ENCODE assay signal across 8 cellular contexts in genomic region chr2:127525692-127526141, GRCh38. TPM values are rescaled to one million over a fixed set of nuclear protein-coding genes. Genes with fewer than 3 reads are reported as not detected.
DNase-seq lines count a peak whose midpoint lies in the region; ATAC-seq and TF ChIP-seq lines count a peak whose summit lies in the region.

No MANE protein-coding gene starts in this region.

- no peak for ATAC-seq in activated CD8-positive, alpha-beta T cell treated with anti-CD3 and anti-CD28 coated beads, Interleukin-2, amount 10 ng/mL, durations not matched to agents 7 days and 5 days
- ATAC-seq in foreskin keratinocyte, result peak; percentile 4

- H3K9me3 Mint-ChIP-seq in activated CD8-positive, alpha-beta T cell treated with anti-CD3 and anti-CD28 coated beads, Interleukin-2, amount 10 ng/mL, durations not matched to agents 7 days and 5 days (ENCODE audit: insufficient read depth), result no peaks in the 10 kb centered on the region
- H3K9me3 Mint-ChIP-seq in progenitor cell of endocrine pancreas (ENCODE audit: low read depth), result peaks cover 3% of the 10 kb centered on the region

- H3K27me3 ChIP-seq in HUES48 (ENCODE audit: control insufficient read depth, insufficient read depth, low read length) (no peaks in the 10 kb centered on the region), foreskin keratinocyte (no peaks in the 10 kb centered on the region)

- CTCF ChIA-PET in activated CD8-positive, alpha-beta T cell treated with anti-CD3 and anti-CD28 coated beads, Interleukin-2, amount 10 ng/mL, durations not matched to agents 7 days and 5 days (lab: Charles Lee), result interaction anchor here (0.6 to 1.9 kb wide), 4 partner anchors 11 to 441 kb away, joined by 3 to 8 read pairs (median 7); partner anchors contain the start of gene MYO7B

- peaks cover 15% of the 10 kb centered on the region; the same call in 1 of the 2 replicates for H3K4me1 ChIP-seq in ES-I3 (ENCODE audit: insufficient read depth, low read length)
- peaks cover 16% of the 10 kb centered on the region for H3K4me1 ChIP-seq in HUES48 (ENCODE audit: control insufficient read depth, insufficient read depth, low read length)
- H3K4me1 ChIP-seq in foreskin keratinocyte, result peaks cover 4% of the 10 kb centered on the region

- H3K36me3 ChIP-seq in ES-I3 (ENCODE audit: insufficient read depth, low read length) (peaks cover 9% of the 10 kb centered on the region; the same call in 1 of the 2 replicates), HUES48 (ENCODE audit: control insufficient read depth, insufficient read depth, low read length) (peaks cover 34% of the 10 kb centered on the region)

- no peaks in the 10 kb centered on the region for H3K9me3 ChIP-seq in ES-I3 (ENCODE audit: control insufficient read depth, insufficient read depth, low read length)
- no peaks in the 10 kb centered on the region for H3K9me3 ChIP-seq in HUES48 (ENCODE audit: control insufficient read depth, insufficient read depth, low read length)

- H3K27ac Mint-ChIP-seq in activated CD8-positive, alpha-beta T cell treated with anti-CD3 and anti-CD28 coated beads, Interleukin-2, amount 10 ng/mL, durations not matched to agents 7 days and 5 days, result peak overlapping the region; percentile 96
- peak overlapping the region; percentile 99 for H3K27ac Mint-ChIP-seq in progenitor cell of endocrine pancreas

- TF ChIP-seq CTCF in foreskin keratinocyte (conservative IDR thresholded peaks at IDR 0.05) (no peak), progenitor cell of endocrine pancreas (IDR thresholded peaks at IDR 0.05; ENCODE audit: unreplicated experiment) (no peak)

- POLR2A ChIA-PET in activated CD8-positive, alpha-beta T cell treated with anti-CD3 and anti-CD28 coated beads, Interleukin-2, amount 10 ng/mL, durations not matched to agents 7 days and 5 days (lab: Charles Lee), result interaction anchor here (0.6 to 2.3 kb wide), 4 partner anchors 17 to 565 kb away, joined by 3 to 16 read pairs (median 4); partner anchors contain the start of gene UGGT1

- peak; percentile 39 for DNase-seq in activated CD8-positive, alpha-beta T cell treated with anti-CD3 and anti-CD28 coated beads, Interleukin-2, amount 10 ng/mL, durations not matched to agents 7 days and 5 days
- DNase-seq in foreskin keratinocyte (peak in 1 of 2 donors; percentile 55), progenitor cell of endocrine pancreas (ENCODE audit: low spot score, unreplicated experiment) (no peak), DMS153 (lab: John Stamatoyannopoulos, UW) (no peak), OCI-M2 (lab: John Stamatoyannopoulos, UW; ENCODE audit: unreplicated experiment) (no peak)
- no peak for DNase-seq in activated CD4-positive, CD25-positive, alpha-beta regulatory T cell treated with anti-CD3 and anti-CD28 coated beads, Interleukin-2, amount 50 U/mL, for 72 hours

- H3K27me3 Mint-ChIP-seq in activated CD8-positive, alpha-beta T cell treated with anti-CD3 and anti-CD28 coated beads, Interleukin-2, amount 10 ng/mL, durations not matched to agents 7 days and 5 days (ENCODE audit: low read depth), result peaks cover 7% of the 10 kb centered on the region
- H3K27me3 Mint-ChIP-seq in progenitor cell of endocrine pancreas, result no peaks in the 10 kb centered on the region

- H3K4me3 Mint-ChIP-seq in activated CD8-positive, alpha-beta T cell treated with anti-CD3 and anti-CD28 coated beads, Interleukin-2, amount 10 ng/mL, durations not matched to agents 7 days and 5 days, result peak overlapping the region; percentile 95
- peak overlapping the region; percentile 87 for H3K4me3 Mint-ChIP-seq in progenitor cell of endocrine pancreas (ENCODE audit: low read depth)

- H3K27ac ChIP-seq in HUES48 (ENCODE audit: low read depth, low read length) (peak overlapping the region; percentile 99), foreskin keratinocyte (peak overlapping the region; percentile 96)

- H3K9ac ChIP-seq in ES-I3 (ENCODE audit: low read depth, low read length), result peak overlapping the region; percentile 89
- H3K9ac ChIP-seq in HUES48 (ENCODE audit: low read depth, low read length), result peak overlapping the region; percentile 95

- peaks cover 26% of the 10 kb centered on the region for H3K4me1 Mint-ChIP-seq in activated CD8-positive, alpha-beta T cell treated with anti-CD3 and anti-CD28 coated beads, Interleukin-2, amount 10 ng/mL, durations not matched to agents 7 days and 5 days (ENCODE audit: low read depth)
- H3K4me1 Mint-ChIP-seq in progenitor cell of endocrine pancreas (ENCODE audit: low read depth), result peaks cover 18% of the 10 kb centered on the region

- peaks cover 24% of the 10 kb centered on the region for H3K36me3 Mint-ChIP-seq in activated CD8-positive, alpha-beta T cell treated with anti-CD3 and anti-CD28 coated beads, Interleukin-2, amount 10 ng/mL, durations not matched to agents 7 days and 5 days (ENCODE audit: low read depth)
- peaks cover 6% of the 10 kb centered on the region for H3K36me3 Mint-ChIP-seq in progenitor cell of endocrine pancreas (ENCODE audit: insufficient read depth)

- peak overlapping the region; percentile 80 for H3K4me3 ChIP-seq in HUES48 (ENCODE audit: low read depth, low read length)

RNA-seq across cellular contexts. Expression of gene IWS1, which starts 0.6 kb away (rescaled TPM):
- total RNA-seq in activated CD8-positive, alpha-beta T cell treated with anti-CD3 and anti-CD28 coated beads, Interleukin-2, amount 10 ng/mL, durations not matched to agents 7 days and 5 days, result 10 to 100 TPM; 48.4 to 53.3 TPM
- total RNA-seq in foreskin keratinocyte (51.0 and 56.5 TPM in 2 replicates), progenitor cell of endocrine pancreas (60.4 and 61.2 TPM in 2 replicates)
- 29.8 and 30.6 TPM in 2 replicates for polyA plus RNA-seq in foreskin keratinocyte

RNA-seq across cellular contexts. Expression of gene MYO7B, which starts 9.8 kb away (rescaled TPM):
- total RNA-seq in activated CD8-positive, alpha-beta T cell treated with anti-CD3 and anti-CD28 coated beads, Interleukin-2, amount 10 ng/mL, durations not matched to agents 7 days and 5 days, result 1 to 10 TPM in 1 of 2 experiments, under 1 TPM in 1; 0.82 to 1.2 TPM
- total RNA-seq in foreskin keratinocyte (0.07 TPM in 1 of 2 replicates, not detected in the other), progenitor cell of endocrine pancreas (0.64 TPM in 1 of 2 replicates, not detected in the other)
- polyA plus RNA-seq in foreskin keratinocyte, result 0.11 TPM in 1 of 2 replicates, not detected in the other
